23 cellular contexts compared by ENCODE assay signal in genomic region chr19:52274191-52274590, GRCh38.
"Had no signal": no experiment of that assay in that cellular context is flagged by ENCODE, and none has a peak within 500 bp of the region (broad histone marks: within the 10 kb centered on the region; RNA-seq: fewer than 3 reads in every experiment).

No MANE protein-coding gene starts in this region.

- H3K36me3 ChIP-seq: brain microvascular endothelial cell, right lobe of liver, thoracic aorta, uterus had no signal

- DNase-seq: activated CD4-positive, alpha-beta memory T cell treated with anti-CD3 and anti-CD28 coated beads for 36 hours; activated CD4-positive, alpha-beta T cell treated with anti-CD3 and anti-CD28 coated beads, Interleukin-2, amount 10 ng/mL, durations not matched to agents 24 days and 14 days; activated CD4-positive, CD25-positive, alpha-beta regulatory T cell treated with anti-CD3 and anti-CD28 coated beads, Interleukin-2, amount 50 U/mL, for 72 hours; activated CD8-positive, alpha-beta memory T cell treated with anti-CD3 and anti-CD28 coated beads, Interleukin-2, amount 50 U/mL, for 48 hours; activated gamma-delta T cell; activated T-cell treated with anti-CD3 and anti-CD28 coated beads, Interleukin-2, amount 50 U/mL, for 24 hours; anterior cingulate cortex; brain microvascular endothelial cell; cortex of kidney; effector memory CD8-positive, alpha-beta T cell; midbrain; naive thymus-derived CD8-positive, alpha-beta T cell; right lobe of liver; stimulated activated CD4-positive, alpha-beta T cell treated with anti-CD3 and anti-CD28 coated beads, Interleukin-2, amount 100 ng/mL, for 48 hours; T-helper 9 cell; uterus had no signal

- H3K27ac ChIP-seq: brain microvascular endothelial cell, gastroesophageal sphincter, neutrophil, right lobe of liver, thoracic aorta, uterus, VCaP had no signal

- ATAC-seq: effector memory CD8-positive, alpha-beta T cell; gastroesophageal sphincter; naive thymus-derived CD8-positive, alpha-beta T cell; right lobe of liver had no signal

- H3K27me3 ChIP-seq: brain microvascular endothelial cell, gastroesophageal sphincter, neutrophil, right lobe of liver, uterus had no signal

- H3K4me3 ChIP-seq: gastroesophageal sphincter, right lobe of liver, thoracic aorta, uterus had no signal

- H3K9me3 Mint-ChIP-seq: effector memory CD8-positive, alpha-beta T cell had no signal

- H3K27ac Mint-ChIP-seq: activated CD4-positive, alpha-beta memory T cell treated with anti-CD3 and anti-CD28 coated beads for 36 hours; activated CD4-positive, alpha-beta T cell treated with anti-CD3 and anti-CD28 coated beads, Interleukin-2, amount 10 ng/mL, durations not matched to agents 24 days and 14 days; activated naive CD4-positive, alpha-beta T cell treated with anti-CD3 and anti-CD28 coated beads, Interleukin-2, amount 50 U/mL, for 24 hours; activated T-cell treated with anti-CD3 and anti-CD28 coated beads, Interleukin-2, amount 50 U/mL, for 24 hours; stimulated activated naive CD8-positive, alpha-beta T cell treated with anti-CD3 and anti-CD28 coated beads, Interleukin-15, Interleukin-2, amounts not matched to agents 100 ng/mL and 50 ng/mL, for 24 hours; type B pancreatic cell had no signal

- H3K4me3 Mint-ChIP-seq: activated CD4-positive, alpha-beta memory T cell treated with anti-CD3 and anti-CD28 coated beads for 36 hours; activated CD4-positive, alpha-beta T cell treated with anti-CD3 and anti-CD28 coated beads, Interleukin-2, amount 10 ng/mL, durations not matched to agents 24 days and 14 days; activated naive CD4-positive, alpha-beta T cell treated with anti-CD3 and anti-CD28 coated beads, Interleukin-2, amount 50 U/mL, for 24 hours; activated T-cell treated with anti-CD3 and anti-CD28 coated beads, Interleukin-2, amount 50 U/mL, for 24 hours; stimulated activated naive CD8-positive, alpha-beta T cell treated with anti-CD3 and anti-CD28 coated beads, Interleukin-15, Interleukin-2, amounts not matched to agents 100 ng/mL and 50 ng/mL, for 24 hours had no signal

- H3K9me3 ChIP-seq: gastroesophageal sphincter, neutrophil, uterus had no signal

- H3K27me3 Mint-ChIP-seq: activated CD4-positive, alpha-beta memory T cell treated with anti-CD3 and anti-CD28 coated beads for 36 hours; activated CD4-positive, alpha-beta T cell treated with anti-CD3 and anti-CD28 coated beads, Interleukin-2, amount 10 ng/mL, durations not matched to agents 24 days and 14 days; activated naive CD4-positive, alpha-beta T cell treated with anti-CD3 and anti-CD28 coated beads, Interleukin-2, amount 50 U/mL, for 24 hours; activated T-cell treated with anti-CD3 and anti-CD28 coated beads, Interleukin-2, amount 50 U/mL, for 24 hours; effector memory CD8-positive, alpha-beta T cell; naive thymus-derived CD8-positive, alpha-beta T cell; stimulated activated naive CD8-positive, alpha-beta T cell treated with anti-CD3 and anti-CD28 coated beads, Interleukin-15, Interleukin-2, amounts not matched to agents 100 ng/mL and 50 ng/mL, for 24 hours; type B pancreatic cell had no signal
